Comparison of ENCODE assay signal across 8 cellular contexts in genomic region chr19:40056505-40056904, GRCh38. TPM values are rescaled to one million over a fixed set of nuclear protein-coding genes. Genes with fewer than 3 reads are reported as not detected.
A peak's percentile ranks its signal among the peaks of the same experiment; 100 is the strongest.
DNase-seq lines count a peak whose midpoint lies in the region; ATAC-seq, FAIRE-seq and TF ChIP-seq lines count a peak whose summit lies in the region.

No MANE protein-coding gene starts in this region.

- no peak for DNase-seq in right atrium auricular region (ENCODE audit: low spot score)
- no peak for DNase-seq in Right ventricle myocardium superior
- DNase-seq in K562 (ENCODE audit: extremely low read depth in 1 of 4, low spot score in 3 of 4) = no peak
- no peak for DNase-seq in aorta
- no peak for DNase-seq in stimulated activated naive CD4-positive, alpha-beta T cell treated with Interleukin-2 at 50 U/mL for 16 hours (lab: John Stamatoyannopoulos, UW)
- no peak for DNase-seq in NCI-H524 treated with DMSO at 0.1 percent for 48 hours (lab: John Stamatoyannopoulos, UW)

- no peak for TF ChIP-seq EP300 in K562 (IDR thresholded peaks at IDR 0.05; ENCODE audit: low read length)

- H3K36me3 ChIP-seq in right atrium auricular region = no peaks in the 10 kb centered on the region
- H3K36me3 ChIP-seq in K562 (ENCODE audit: control insufficient read depth, insufficient read depth, low read length) = no peaks in the 10 kb centered on the region
- no peaks in the 10 kb centered on the region for H3K36me3 ChIP-seq in mesodermal cell (ENCODE audit: control insufficient read depth, insufficient read depth, low read length)
- H3K36me3 ChIP-seq in aorta (ENCODE audit: control insufficient read depth in 1 of 2, insufficient read depth in 2 of 2, low read length in 1 of 2) = no peaks in the 10 kb centered on the region

- H3K27me3 ChIP-seq in right atrium auricular region (no peaks in the 10 kb centered on the region), K562 (ENCODE audit: control insufficient read depth in 2 of 2, insufficient read depth in 2 of 2, low read length in 2 of 2) (no peaks in the 10 kb centered on the region), aorta (ENCODE audit: control insufficient read depth in 1 of 2, insufficient read depth in 2 of 2, low read length in 1 of 2) (no peaks in the 10 kb centered on the region)

- in situ Hi-C loops in K562 (cut with MboI) = no loop called here

- intact Hi-C loops in Right ventricle myocardium superior (cut with DNase I) (loop anchor here (10.0 kb wide), 1 partner anchor 52 kb away; no protein-coding TSS in a partner anchor), K562 (cut with micrococcal nuclease) (no loop called here), aorta (cut with DNase I) (no loop called here)

- no peaks in the 10 kb centered on the region for H4K20me1 ChIP-seq in K562 (replicated peaks; ENCODE audit: control insufficient read depth, insufficient read depth, low read length)

- H3K27ac ChIP-seq in right atrium auricular region (peak overlapping the region; percentile 68 to 78), K562 (ENCODE audit: extremely low read depth, low read depth, low read length) (no peak overlapping the region), mesodermal cell (ENCODE audit: low read depth, low read length, severe bottlenecking) (peak overlapping the region; percentile 19), aorta (ENCODE audit: low read depth in 1 of 2, low read length in 2 of 2) (no peak overlapping the region)

- WGBS in K562 (ENCODE audit: insufficient coverage, low coverage, missing lambda C conversion rate) = 6% methylated on average over 5 of the region's 7 CpGs
- WGBS in mesodermal cell (ENCODE audit: insufficient coverage in 2 of 2), 2 experiments = 38% methylated on average over 4 of the region's 7 CpGs; no CpG with 5 or more reads in 1 of the 2 experiments
- 6 to 7% methylated on average over 7 of the region's 7 CpGs for WGBS in aorta, 2 donors

- CTCF ChIA-PET in K562 (lab: Yijun Ruan, JAX; ENCODE audit: low intra/inter-chr PET ratio) = no interaction called here

- H3K4me2 ChIP-seq in K562 (ENCODE audit: insufficient read depth, low read length) = peak overlapping the region; percentile 96

- H3K79me2 ChIP-seq in K562 (ENCODE audit: control insufficient read depth, insufficient read depth, low read length) = peaks cover 12% of the 10 kb centered on the region

- POLR2A ChIA-PET in K562 (lab: Yijun Ruan, JAX) = interaction anchor here (1.1 kb wide), 1 partner anchor 86 kb away, joined by 3 read pairs; the partner anchor contains the start of gene PSMC4

- ATAC-seq in Right ventricle myocardium superior (ENCODE audit: poor library complexity) = no peak
- ATAC-seq in K562 = no peak
- ATAC-seq in aorta (ENCODE audit: low FRiP score) = no peak
- no peak for ATAC-seq in activated CD4-positive, CD25-positive, alpha-beta regulatory T cell treated with anti-CD3 and anti-CD28 coated beads, Interleukin-2, amount 50 U/mL, for 24 hours

- no peak for FAIRE-seq in K562 (lab: Jason Lieb, UNC)

- no peak for TF ChIP-seq POLR2A in K562 (conservative IDR thresholded peaks at IDR 0.05)

- H3K4me1 ChIP-seq in right atrium auricular region (peaks cover 0 to 15% of the 10 kb centered on the region in 2 donors), K562 (replicated peaks in 1 of 2; ENCODE audit: control insufficient read depth in 2 of 2, insufficient read depth in 2 of 2, low read length in 2 of 2) (peaks cover 0 to 5% of the 10 kb centered on the region in 2 experiments; a peak in 2 of 5 replicates), mesodermal cell (ENCODE audit: control insufficient read depth, insufficient read depth, low read length, poor library complexity, severe bottlenecking) (no peaks in the 10 kb centered on the region), aorta (ENCODE audit: control insufficient read depth in 1 of 2, insufficient read depth in 2 of 2, low read length in 2 of 2) (no peaks in the 10 kb centered on the region)

- peak overlapping the region; percentile 93 for H2AFZ ChIP-seq in K562 (ENCODE audit: low read depth, low read length)

- H3K9me1 ChIP-seq in K562 (ENCODE audit: control insufficient read depth, insufficient read depth, low read length) = no peaks in the 10 kb centered on the region

- TF ChIP-seq RAD21 in K562 (CRISPR knock-in tag; conservative IDR thresholded peaks at IDR 0.05 in 1 of 2, IDR thresholded peaks at IDR 0.05 in 1 of 2) = no peak

- TF ChIP-seq CTCF in right atrium auricular region (IDR thresholded peaks at IDR 0.05) (no peak), K562 (IDR thresholded peaks at IDR 0.05 in 2 of 3, conservative IDR thresholded peaks at IDR 0.05 in 1 of 3; ENCODE audit: insufficient read depth in 2 of 3, low read depth in 1 of 3, low read length in 3 of 3) (no peak)

- H3K9ac ChIP-seq in K562 (ENCODE audit: insufficient read depth in 1 of 2, low read depth in 2 of 2, low read length in 2 of 2) = peak overlapping the region in 1 of 2 experiments; percentile 67; a peak in 2 of 4 replicates

- H3K4me3 ChIP-seq in right atrium auricular region = peak overlapping the region; percentile 73 to 76
- H3K4me3 ChIP-seq in K562 = peak overlapping the region; percentile 64
- H3K4me3 ChIP-seq in mesodermal cell (ENCODE audit: extremely low read depth, insufficient read depth, low read length, poor library complexity, severe bottlenecking) = peak overlapping the region; percentile 80
- peak overlapping the region; percentile 35 to 97 for H3K4me3 ChIP-seq in aorta (ENCODE audit: low read length in 2 of 2)

- H3K9me3 ChIP-seq in right atrium auricular region = peaks cover 6 to 21% of the 10 kb centered on the region in 2 donors
- peaks cover 9% of the 10 kb centered on the region; the same call in 1 of the 2 replicates for H3K9me3 ChIP-seq in K562 (replicated peaks; ENCODE audit: control insufficient read depth, insufficient read depth, low read depth, low read length)
- H3K9me3 ChIP-seq in mesodermal cell (ENCODE audit: control insufficient read depth, low read length) = peaks cover 3% of the 10 kb centered on the region
- peaks cover 1% of the 10 kb centered on the region for H3K9me3 ChIP-seq in aorta (ENCODE audit: control insufficient read depth, low read length)

- BruUV-seq in K562 (replicated peaks; lab: Mats Ljungman, UMichigan) = TSS peak; percentile 75

RNA-seq across cellular contexts. Expression of gene ZNF780B, which starts 0.5 kb away (rescaled TPM):
- total RNA-seq in right atrium auricular region = 10 to 100 TPM; 11.2 to 13.6 TPM
- 26.0 TPM for total RNA-seq in Right ventricle myocardium superior
- total RNA-seq in K562 (2011; cell fraction: chromatin; rRNA removed; ENCODE audit: low replicate concordance) = 39.6 and 67.1 TPM in 2 replicates
- 14.7 and 24.7 TPM in 2 replicates for total RNA-seq in K562 (2011; cell fraction: nucleolus; rRNA removed)
- total RNA-seq in K562 (2011; cell fraction: nucleoplasm; rRNA removed) = 19.2 and 30.7 TPM in 2 replicates
- 3.9 and 8.8 TPM in 2 replicates for total RNA-seq in K562 (2014; rRNA removed)
- total RNA-seq in K562 (2014; rRNA removed; fragmentation: Illumina TruSeq; extraction: Trizol) = 18.4 and 19.4 TPM in 2 replicates
- total RNA-seq in K562 (2015; rRNA removed; fragmentation: Illumina TruSeq; extraction: Trizol) = 7.8 and 9.7 TPM in 2 replicates
- total RNA-seq in K562 (2021) = 10.9 and 11.2 TPM in 2 replicates
- polyA plus RNA-seq in K562 (2011; rRNA removed) = 4.4 and 6.0 TPM in 2 replicates
- 0.48 and 1.5 TPM in 2 replicates for polyA plus RNA-seq in K562 (2011; cell fraction: cytosol; rRNA removed)
- polyA plus RNA-seq in K562 (2011; cell fraction: nucleus; rRNA removed) = 10.9 and 12.0 TPM in 2 replicates
- 7.7 and 8.6 TPM in 2 replicates for polyA plus RNA-seq in K562 (2012)
- 10.5 and 10.9 TPM in 2 replicates for polyA plus RNA-seq in K562 (2014; fragmentation: Illumina TruSeq; extraction: Trizol)
- 1 to 10 TPM; 3.9 to 4.0 TPM for polyA plus RNA-seq in K562 (2014; fragmentation: Nextera tagmentation; extraction: Ambion mirVana)
- 6.5 and 9.5 TPM in 2 replicates for polyA plus RNA-seq in K562 (2014; rRNA removed)
- polyA minus RNA-seq in K562 (2011; rRNA and poly(A)+ RNA removed) = 11.4 and 21.7 TPM in 2 replicates
- polyA minus RNA-seq in K562 (2011; cell fraction: cytosol; rRNA and poly(A)+ RNA removed) = 1.2 and 2.3 TPM in 2 replicates
- polyA minus RNA-seq in K562 (2011; cell fraction: nucleus; rRNA and poly(A)+ RNA removed) = 11.4 and 22.7 TPM in 2 replicates
- polyA plus RNA-seq in mesodermal cell (2013, experiment 1 of 2) = 7.7 TPM
- polyA plus RNA-seq in mesodermal cell (2013, experiment 2 of 2) = 5.4 TPM
- 10 to 100 TPM; 14.9 to 28.9 TPM for total RNA-seq in aorta
- polyA plus RNA-seq in aorta = 1 to 10 TPM; 1.5 to 7.9 TPM

RNA-seq across cellular contexts. Expression of gene ZNF780A, which starts 34.2 kb away (rescaled TPM):
- 1 to 10 TPM; 2.4 to 4.1 TPM for total RNA-seq in right atrium auricular region
- 12.9 TPM for total RNA-seq in Right ventricle myocardium superior
- 18.9 and 45.7 TPM in 2 replicates for total RNA-seq in K562 (2011; cell fraction: chromatin; rRNA removed; ENCODE audit: low replicate concordance)
- 11.5 and 14.3 TPM in 2 replicates for total RNA-seq in K562 (2011; cell fraction: nucleolus; rRNA removed)
- 19.2 and 30.9 TPM in 2 replicates for total RNA-seq in K562 (2011; cell fraction: nucleoplasm; rRNA removed)
- total RNA-seq in K562 (2014; rRNA removed) = 11.7 and 23.1 TPM in 2 replicates
- total RNA-seq in K562 (2014; rRNA removed; fragmentation: Illumina TruSeq; extraction: Trizol) = 32.5 and 49.4 TPM in 2 replicates
- 18.1 and 19.8 TPM in 2 replicates for total RNA-seq in K562 (2015; rRNA removed; fragmentation: Illumina TruSeq; extraction: Trizol)
- 19.8 and 21.3 TPM in 2 replicates for total RNA-seq in K562 (2021)
- polyA plus RNA-seq in K562 (2011; rRNA removed) = 16.5 and 25.5 TPM in 2 replicates
- polyA plus RNA-seq in K562 (2011; cell fraction: cytosol; rRNA removed) = 6.5 and 14.3 TPM in 2 replicates
- 17.1 and 18.2 TPM in 2 replicates for polyA plus RNA-seq in K562 (2011; cell fraction: nucleus; rRNA removed)
- polyA plus RNA-seq in K562 (2012) = 18.1 and 21.3 TPM in 2 replicates
- polyA plus RNA-seq in K562 (2014; fragmentation: Illumina TruSeq; extraction: Trizol) = 25.8 and 30.5 TPM in 2 replicates
- 10 to 100 TPM; 35.5 to 36.1 TPM for polyA plus RNA-seq in K562 (2014; fragmentation: Nextera tagmentation; extraction: Ambion mirVana)
- 26.0 and 32.6 TPM in 2 replicates for polyA plus RNA-seq in K562 (2014; rRNA removed)
- 30.7 and 37.2 TPM in 2 replicates for polyA minus RNA-seq in K562 (2011; rRNA and poly(A)+ RNA removed)
- 2.7 and 8.1 TPM in 2 replicates for polyA minus RNA-seq in K562 (2011; cell fraction: cytosol; rRNA and poly(A)+ RNA removed)
- 16.2 and 33.4 TPM in 2 replicates for polyA minus RNA-seq in K562 (2011; cell fraction: nucleus; rRNA and poly(A)+ RNA removed)
- 9.7 TPM for polyA plus RNA-seq in mesodermal cell (2013, experiment 1 of 2)
- 11.9 TPM for polyA plus RNA-seq in mesodermal cell (2013, experiment 2 of 2)
- total RNA-seq in aorta = 10 to 100 TPM; 12.0 to 20.4 TPM
- polyA plus RNA-seq in aorta = 1 to 10 TPM; 2.1 to 7.1 TPM

RNA-seq across cellular contexts. Expression of gene ZNF546, which starts 59.6 kb away (rescaled TPM):
- 1 to 10 TPM; 3.9 to 4.3 TPM for total RNA-seq in right atrium auricular region
- 5.9 TPM for total RNA-seq in Right ventricle myocardium superior
- total RNA-seq in K562 (2011; cell fraction: chromatin; rRNA removed; ENCODE audit: low replicate concordance) = 9.2 and 22.4 TPM in 2 replicates
- 2.3 and 9.7 TPM in 2 replicates for total RNA-seq in K562 (2011; cell fraction: nucleolus; rRNA removed)
- 8.6 and 9.7 TPM in 2 replicates for total RNA-seq in K562 (2011; cell fraction: nucleoplasm; rRNA removed)
- total RNA-seq in K562 (2014; rRNA removed) = 1.1 and 2.2 TPM in 2 replicates
- 5.1 and 5.3 TPM in 2 replicates for total RNA-seq in K562 (2014; rRNA removed; fragmentation: Illumina TruSeq; extraction: Trizol)
- 3.0 and 4.3 TPM in 2 replicates for total RNA-seq in K562 (2015; rRNA removed; fragmentation: Illumina TruSeq; extraction: Trizol)
- 3.5 and 3.6 TPM in 2 replicates for total RNA-seq in K562 (2021)
- 2.7 and 3.0 TPM in 2 replicates for polyA plus RNA-seq in K562 (2011; rRNA removed)
- 0.74 and 0.91 TPM in 2 replicates for polyA plus RNA-seq in K562 (2011; cell fraction: cytosol; rRNA removed)
- polyA plus RNA-seq in K562 (2011; cell fraction: nucleus; rRNA removed) = 2.4 and 2.9 TPM in 2 replicates
- 1.4 and 1.6 TPM in 2 replicates for polyA plus RNA-seq in K562 (2012)
- 1.4 and 2.2 TPM in 2 replicates for polyA plus RNA-seq in K562 (2014; fragmentation: Illumina TruSeq; extraction: Trizol)
- 1 to 10 TPM; 1.7 to 2.2 TPM for polyA plus RNA-seq in K562 (2014; fragmentation: Nextera tagmentation; extraction: Ambion mirVana)
- 0.73 and 2.4 TPM in 2 replicates for polyA plus RNA-seq in K562 (2014; rRNA removed)
- 8.3 and 15.2 TPM in 2 replicates for polyA minus RNA-seq in K562 (2011; rRNA and poly(A)+ RNA removed)
- polyA minus RNA-seq in K562 (2011; cell fraction: cytosol; rRNA and poly(A)+ RNA removed) = 3.0 and 3.1 TPM in 2 replicates
- 5.8 and 11.4 TPM in 2 replicates for polyA minus RNA-seq in K562 (2011; cell fraction: nucleus; rRNA and poly(A)+ RNA removed)
- 2.2 TPM for polyA plus RNA-seq in mesodermal cell (2013, experiment 1 of 2)
- 2.1 TPM for polyA plus RNA-seq in mesodermal cell (2013, experiment 2 of 2)
- 10 to 100 TPM in 1 of 2 donors, 1 to 10 TPM in 1; 4.3 to 10.6 TPM for total RNA-seq in aorta
- polyA plus RNA-seq in aorta = 1 to 10 TPM in 1 of 2 donors, under 1 TPM in 1; 0.50 to 1.9 TPM

Comparison
In these comparisons a context has a peak if more than half of its experiments do, and no peak if none do; other contexts are left out.
1. H3K27ac ChIP-seq: peak in right atrium auricular region (2 of 2) and mesodermal cell (single experiment); none in K562 (single experiment) and aorta (0 of 2).
2. Peak in every context shown above with its lines, with median percentiles within 50 percentile points of each other: H3K4me3 ChIP-seq.